In the genomic region with DNA sequence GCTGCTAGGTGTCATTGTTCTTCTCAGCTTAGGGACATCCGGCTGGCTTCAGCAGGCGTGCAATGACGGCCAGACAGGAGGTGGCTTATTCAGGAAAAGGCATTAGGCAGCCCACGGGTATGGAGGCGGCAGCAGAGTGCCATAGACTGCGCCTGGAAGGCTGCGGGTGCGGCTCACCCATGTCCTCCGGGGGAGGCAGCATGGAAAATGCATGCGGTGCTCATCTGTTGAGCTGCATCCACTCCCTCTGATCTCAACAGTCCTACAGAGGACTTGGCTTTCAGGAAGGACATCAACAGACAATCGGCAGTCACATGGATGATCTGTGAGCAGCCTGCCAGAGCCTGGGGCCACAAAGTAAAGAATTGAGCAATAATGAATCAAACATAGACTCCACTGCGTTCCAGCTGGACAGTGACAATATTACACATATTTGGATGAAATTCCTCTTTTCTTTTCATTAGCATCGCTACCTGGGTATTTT, we compare ENCODE assay signal across 14 cellular contexts. TPM values are rescaled to one million over a fixed set of nuclear protein-coding genes. Genes with fewer than 3 reads are reported as not detected.
DNase-seq lines count a peak whose midpoint lies in the region; ATAC-seq and TF ChIP-seq lines count a peak whose summit lies in the region.
"Had no signal": no experiment of that assay in that cellular context is flagged by ENCODE, and none has a peak within 500 bp of the region (broad histone marks: within the 10 kb centered on the region; RNA-seq: fewer than 3 reads in every experiment).

No MANE protein-coding gene starts in this region.

- no peak overlapping the region for H3K14ac ChIP-seq in mesenchymal stem cell (ENCODE audit: low read length in 2 of 2)

- peak overlapping the region in 1 of 7 donors; percentile 32 for H3K27ac Mint-ChIP-seq in CD14-positive monocyte
- no peak overlapping the region for H3K27ac Mint-ChIP-seq in MCF 10A (ENCODE audit: low read depth, unreplicated experiment)
- H3K27ac Mint-ChIP-seq: activated T-cell treated with anti-CD3 and anti-CD28 coated beads, Interleukin-2, amount 50 U/mL, for 24 hours; naive thymus-derived CD4-positive, alpha-beta T cell had no signal

- H2BK12ac ChIP-seq in mesenchymal stem cell (ENCODE audit: low read length in 2 of 2), result peak overlapping the region in 1 of 2 experiments; percentile 31

- H3K27ac ChIP-seq in mesenchymal stem cell (ENCODE audit: low read length, poor library complexity, severe bottlenecking), result no peak overlapping the region
- H3K27ac ChIP-seq in MM.1S (ENCODE audit: low read length), result no peak overlapping the region
- H3K27ac ChIP-seq: WERI-Rb-1 had no signal

- no peak overlapping the region for H4K91ac ChIP-seq in mesenchymal stem cell (ENCODE audit: low read length)

- no peak overlapping the region for H2AFZ ChIP-seq in mesenchymal stem cell (ENCODE audit: low read depth, low read length)
- H2AFZ ChIP-seq in MM.1S (ENCODE audit: low read length), result no peak overlapping the region

- no peak overlapping the region for H2BK5ac ChIP-seq in mesenchymal stem cell (ENCODE audit: low read depth, low read length, poor library complexity, severe bottlenecking)

- H3F3A ChIP-seq in MM.1S (ENCODE audit: insufficient read depth, low read length), result peaks cover 26% of the 10 kb centered on the region

- no peaks in the 10 kb centered on the region for H3K9me2 ChIP-seq in MM.1S (replicated peaks; ENCODE audit: insufficient read depth, low read length)

- H3K4me3 Mint-ChIP-seq in CD14-positive monocyte, result no peak overlapping the region
- peak overlapping the region; percentile 15 for H3K4me3 Mint-ChIP-seq in MCF 10A (ENCODE audit: unreplicated experiment)
- H3K4me3 Mint-ChIP-seq: activated T-cell treated with anti-CD3 and anti-CD28 coated beads, Interleukin-2, amount 50 U/mL, for 24 hours; naive thymus-derived CD4-positive, alpha-beta T cell had no signal

- H2BK15ac ChIP-seq in mesenchymal stem cell (ENCODE audit: low read depth, poor library complexity, severe bottlenecking), result no peak overlapping the region

- H3K9me3 Mint-ChIP-seq in CD14-positive monocyte (no peaks in the 10 kb centered on the region), MCF 10A (ENCODE audit: unreplicated experiment) (no peaks in the 10 kb centered on the region)
- H3K9me3 Mint-ChIP-seq: activated T-cell treated with anti-CD3 and anti-CD28 coated beads, Interleukin-2, amount 50 U/mL, for 24 hours; naive thymus-derived CD4-positive, alpha-beta T cell had no signal

- H4K8ac ChIP-seq in mesenchymal stem cell (ENCODE audit: low read length), result no peak overlapping the region

- no peaks in the 10 kb centered on the region for H3K9me3 ChIP-seq in mesenchymal stem cell (ENCODE audit: control insufficient read depth, low read length)
- no peaks in the 10 kb centered on the region for H3K9me3 ChIP-seq in MM.1S (replicated peaks; ENCODE audit: insufficient read depth, low read length)

- TF ChIP-seq CTCF in CD14-positive monocyte (IDR thresholded peaks at IDR 0.05), result peak; percentile 75
- TF ChIP-seq CTCF in MCF 10A (IDR thresholded peaks at IDR 0.05; ENCODE audit: unreplicated experiment), result peak; percentile 35
- no peak for TF ChIP-seq CTCF in MM.1S (IDR thresholded peaks at IDR 0.05; ENCODE audit: low read length)

- no peak overlapping the region for H3K4me2 ChIP-seq in mesenchymal stem cell (ENCODE audit: low read length, poor library complexity, severe bottlenecking)
- H3K4me2 ChIP-seq in MM.1S (ENCODE audit: low read depth, low read length), result no peak overlapping the region

- no peak for ATAC-seq in HG02588 (IDR thresholded peaks at IDR 0.05; ENCODE audit: unreplicated experiment)
- ATAC-seq: naive thymus-derived CD4-positive, alpha-beta T cell; Panc1 had no signal

- POLR2A ChIA-PET in MCF 10A (lab: Yijun Ruan, JAX), result interaction anchor here (1.0 to 2.6 kb wide), 8 partner anchors 17 to 831 kb away, joined by 3 to 11 read pairs (median 4); partner anchors contain the start of genes PRDM15 and ZBTB21

- peak overlapping the region in 1 of 2 experiments; percentile 22 for H3K18ac ChIP-seq in mesenchymal stem cell (ENCODE audit: low read depth in 1 of 2, low read length in 2 of 2)

- H3K9ac ChIP-seq in mesenchymal stem cell (ENCODE audit: low read length) (no peak overlapping the region), MM.1S (ENCODE audit: low read length) (no peak overlapping the region)

- 95% methylated on average over 13 of the region's 13 CpGs for WGBS in mesenchymal stem cell

- no peaks in the 10 kb centered on the region for H4K20me1 ChIP-seq in MM.1S (ENCODE audit: insufficient read depth, low read length)

- CTCF ChIA-PET in MCF 10A (lab: Yijun Ruan, JAX), result interaction anchor here (0.6 to 2.1 kb wide), 9 partner anchors 11 to 234 kb away, joined by 3 to 6 read pairs (median 3); no protein-coding TSS in a partner anchor

- peaks cover 35 to 36% of the 10 kb centered on the region in 2 experiments for H3K27me3 ChIP-seq in mesenchymal stem cell (ENCODE audit: control insufficient read depth in 1 of 2, insufficient read depth in 1 of 2, low read length in 2 of 2)
- no peaks in the 10 kb centered on the region for H3K27me3 ChIP-seq in MM.1S (replicated peaks; ENCODE audit: insufficient read depth, low read length)

- no peak overlapping the region for H2BK120ac ChIP-seq in mesenchymal stem cell (ENCODE audit: low read depth, low read length)

- no peaks in the 10 kb centered on the region for H3K79me2 ChIP-seq in MM.1S (ENCODE audit: low read length)

- H3K4me1 Mint-ChIP-seq in CD14-positive monocyte, result peaks cover 29% of the 10 kb centered on the region
- H3K4me1 Mint-ChIP-seq in MCF 10A (ENCODE audit: insufficient read depth, unreplicated experiment), result peaks cover 21% of the 10 kb centered on the region

- no peaks in the 10 kb centered on the region for H3K79me1 ChIP-seq in mesenchymal stem cell (replicated peaks; ENCODE audit: low read length, poor library complexity, severe bottlenecking)

- H3K4me3 ChIP-seq in mesenchymal stem cell (ENCODE audit: insufficient read depth in 1 of 2, low read depth in 1 of 2, low read length in 2 of 2) (no peak overlapping the region), MM.1S (ENCODE audit: low read length) (no peak overlapping the region)

- in situ Hi-C loops in KBM-7 (cut with MboI; ENCODE audit: low pct_unique_long_range_greater_than_20kb, low sequenced_read_pairs), result no loop called here

- H3K23ac ChIP-seq in mesenchymal stem cell (ENCODE audit: low read length in 2 of 2), result no peak overlapping the region

- no TSS peak for BruUV-seq in MCF 10A (replicated peaks; lab: Mats Ljungman, UMichigan)

- H3K27me3 Mint-ChIP-seq in CD14-positive monocyte (ENCODE audit: low read depth in 3 of 3) (peaks cover 19 to 29% (median 29%) of the 10 kb centered on the region in 3 donors), MCF 10A (ENCODE audit: insufficient read depth, unreplicated experiment) (peaks cover 34% of the 10 kb centered on the region)

- H3K36me3 Mint-ChIP-seq in CD14-positive monocyte, result no peaks in the 10 kb centered on the region
- no peaks in the 10 kb centered on the region for H3K36me3 Mint-ChIP-seq in MCF 10A (ENCODE audit: insufficient read depth, unreplicated experiment)
- H3K36me3 Mint-ChIP-seq: naive thymus-derived CD4-positive, alpha-beta T cell had no signal

- DNase-seq in CD14-positive monocyte (ENCODE audit: low spot score), result no peak
- peak; percentile 72 for DNase-seq in KBM-7
- peak; percentile 79 for DNase-seq in MCF 10A (ENCODE audit: unreplicated experiment)
- DNase-seq in mesenchymal stem cell, result peak; percentile 24
- DNase-seq in SW 1271 (lab: John Stamatoyannopoulos, UW), result no peak
- DNase-seq in MM.1S, result no peak
- no peak for DNase-seq in DMS153 treated with DMSO at 0.1 percent for 48 hours (lab: John Stamatoyannopoulos, UW; ENCODE audit: unreplicated experiment)
- DNase-seq: activated T-cell treated with anti-CD3 and anti-CD28 coated beads, Interleukin-2, amount 50 U/mL, for 24 hours; naive thymus-derived CD4-positive, alpha-beta T cell; NCI-H2029 treated with DMSO at 0.1 percent for 48 hours had no signal

- no peak overlapping the region for H2AK5ac ChIP-seq in mesenchymal stem cell (ENCODE audit: low read length, severe bottlenecking)

- no peaks in the 10 kb centered on the region for H3K36me3 ChIP-seq in mesenchymal stem cell (ENCODE audit: control insufficient read depth in 1 of 2, insufficient read depth in 2 of 2, low read depth in 1 of 2, low read length in 2 of 2)
- no peaks in the 10 kb centered on the region for H3K36me3 ChIP-seq in MM.1S (replicated peaks; ENCODE audit: insufficient read depth, low read length)
- H3K36me3 ChIP-seq: WERI-Rb-1 had no signal

- peak overlapping the region in 1 of 2 experiments; percentile 73 for H3K4ac ChIP-seq in mesenchymal stem cell (ENCODE audit: low read depth in 1 of 2, low read length in 2 of 2)

- H3K4me1 ChIP-seq in mesenchymal stem cell (ENCODE audit: control insufficient read depth, insufficient read depth, low read depth, low read length), result no peaks in the 10 kb centered on the region
- H3K4me1 ChIP-seq in MM.1S (ENCODE audit: low read length), result peaks cover 24% of the 10 kb centered on the region

- intact Hi-C loops in CD14-positive monocyte (cut with micrococcal nuclease), result loop anchor here (10.0 kb wide), 2 partner anchors 49 to 499 kb away; no protein-coding TSS in a partner anchor
- intact Hi-C loops in MCF 10A (cut with micrococcal nuclease), result loop anchor here (10.0 kb wide), 1 partner anchor 829 kb away; no protein-coding TSS in a partner anchor

RNA-seq across cellular contexts. Expression of gene UMODL1, which starts 42.9 kb away (rescaled TPM):
- not detected for polyA plus RNA-seq in CD14-positive monocyte
- not detected in 2 replicates for total RNA-seq in MCF 10A (2022)
- 0.07 TPM for polyA plus RNA-seq in mesenchymal stem cell (2013, experiment 1 of 2)
- 0.07 TPM for polyA plus RNA-seq in mesenchymal stem cell (2013, experiment 2 of 2)
- total RNA-seq: endothelial cell of umbilical vein had no signal
- polyA plus RNA-seq: endothelial cell of umbilical vein had no signal

Comparison
In these comparisons a context has a peak if more than half of its experiments do, and no peak if none do; other contexts are left out.
1. DNase-seq: peak in KBM-7 (single experiment), MCF 10A (single experiment) and mesenchymal stem cell (single experiment); none in CD14-positive monocyte (single experiment), SW 1271 (0 of 2), MM.1S (single experiment) and DMS153 treated with DMSO at 0.1 percent for 48 hours (single experiment).